1 cellular context compared by ENCODE assay signal in genomic region chr18:9042766-9043481, GRCh38.
TF ChIP-seq lines count a peak whose summit lies in the region.

No MANE protein-coding gene starts in this region.

TF ChIP-seq in HepG2, 621 proteins besides CTCF, POLR2A, EP300 and RAD21 (continued from another document):
- TF ChIP-seq ZHX2 (IDR thresholded peaks at IDR 0.05; ENCODE audit: low read depth) (no peak), ZHX2 (CRISPR knock-in tag; IDR thresholded peaks at IDR 0.05; ENCODE audit: borderline replicate concordance) (no peak), ZNF296 (CRISPR knock-in tag; conservative IDR thresholded peaks at IDR 0.05) (no peak), MNT (IDR thresholded peaks at IDR 0.05) (peak; percentile 94), TBX3 (IDR thresholded peaks at IDR 0.05; ENCODE audit: borderline replicate concordance) (no peak), ZBED4 (CRISPR knock-in tag; IDR thresholded peaks at IDR 0.05; ENCODE audit: borderline replicate concordance) (no peak)
TF ChIP-seq in HepG2: peak in this region for 1.
